Comparison of ENCODE assay signal across 8 cellular contexts in genomic region chr1:236794585-236795034, GRCh38. TPM values are rescaled to one million over a fixed set of nuclear protein-coding genes. Genes with fewer than 3 reads are reported as not detected.
DNase-seq lines count a peak whose midpoint lies in the region; ATAC-seq lines count a peak whose summit lies in the region.

No MANE protein-coding gene starts in this region.

- peaks cover 11% of the 10 kb centered on the region for H3K4me1 ChIP-seq in thymus (ENCODE audit: control insufficient read depth, insufficient read depth, low read length)

- peaks cover 8% of the 10 kb centered on the region for H3K27me3 Mint-ChIP-seq in activated CD8-positive, alpha-beta memory T cell treated with anti-CD3 and anti-CD28 coated beads, Interleukin-2, amount 10 ng/mL, durations not matched to agents 7 days and 5 days
- H3K27me3 Mint-ChIP-seq in activated naive CD8-positive, alpha-beta T cell treated with anti-CD3 and anti-CD28 coated beads, Interleukin-2, amount 50 U/mL, for 24 hours = peaks cover 2% of the 10 kb centered on the region

- H3K4me1 Mint-ChIP-seq in activated CD8-positive, alpha-beta memory T cell treated with anti-CD3 and anti-CD28 coated beads, Interleukin-2, amount 10 ng/mL, durations not matched to agents 7 days and 5 days = peaks cover 29% of the 10 kb centered on the region
- peaks cover 37% of the 10 kb centered on the region for H3K4me1 Mint-ChIP-seq in activated naive CD8-positive, alpha-beta T cell treated with anti-CD3 and anti-CD28 coated beads, Interleukin-2, amount 50 U/mL, for 24 hours

- peak overlapping the region; percentile 91 for H3K4me3 Mint-ChIP-seq in activated CD8-positive, alpha-beta memory T cell treated with anti-CD3 and anti-CD28 coated beads, Interleukin-2, amount 10 ng/mL, durations not matched to agents 7 days and 5 days
- H3K4me3 Mint-ChIP-seq in activated naive CD8-positive, alpha-beta T cell treated with anti-CD3 and anti-CD28 coated beads, Interleukin-2, amount 50 U/mL, for 24 hours = peak overlapping the region; percentile 97

- no peaks in the 10 kb centered on the region for H3K36me3 ChIP-seq in thymus (ENCODE audit: control insufficient read depth, insufficient read depth)

- peaks cover 6% of the 10 kb centered on the region for H3K36me3 Mint-ChIP-seq in activated CD8-positive, alpha-beta memory T cell treated with anti-CD3 and anti-CD28 coated beads, Interleukin-2, amount 10 ng/mL, durations not matched to agents 7 days and 5 days
- H3K36me3 Mint-ChIP-seq in activated naive CD8-positive, alpha-beta T cell treated with anti-CD3 and anti-CD28 coated beads, Interleukin-2, amount 50 U/mL, for 24 hours (ENCODE audit: low read depth) = peaks cover 12% of the 10 kb centered on the region

- peak overlapping the region; percentile 71 for H3K4me3 ChIP-seq in thymus (ENCODE audit: low read length)

- no peak for ATAC-seq in activated CD8-positive, alpha-beta memory T cell treated with anti-CD3 and anti-CD28 coated beads, Interleukin-2, amount 10 ng/mL, durations not matched to agents 7 days and 5 days
- ATAC-seq in activated naive CD8-positive, alpha-beta T cell treated with anti-CD3 and anti-CD28 coated beads, Interleukin-2, amount 50 U/mL, for 24 hours = no peak

- peak overlapping the region; percentile 97 for H3K27ac Mint-ChIP-seq in activated CD8-positive, alpha-beta memory T cell treated with anti-CD3 and anti-CD28 coated beads, Interleukin-2, amount 10 ng/mL, durations not matched to agents 7 days and 5 days
- H3K27ac Mint-ChIP-seq in activated naive CD8-positive, alpha-beta T cell treated with anti-CD3 and anti-CD28 coated beads, Interleukin-2, amount 50 U/mL, for 24 hours = peak overlapping the region; percentile 98

- H3K27me3 ChIP-seq in layer of hippocampus (ENCODE audit: control insufficient read depth, insufficient read depth, low read length) (no peaks in the 10 kb centered on the region), thymus (ENCODE audit: control insufficient read depth, insufficient read depth) (peaks cover 2% of the 10 kb centered on the region)

- H3K9me3 ChIP-seq in thymus (ENCODE audit: control insufficient read depth) = no peaks in the 10 kb centered on the region

- H3K27ac ChIP-seq in layer of hippocampus (ENCODE audit: low read depth, low read length) (peak overlapping the region; percentile 78), thymus (ENCODE audit: low read depth) (peak overlapping the region; percentile 48)

- H3K9me3 Mint-ChIP-seq in activated CD8-positive, alpha-beta memory T cell treated with anti-CD3 and anti-CD28 coated beads, Interleukin-2, amount 10 ng/mL, durations not matched to agents 7 days and 5 days (ENCODE audit: low read depth) = no peaks in the 10 kb centered on the region
- H3K9me3 Mint-ChIP-seq in activated naive CD8-positive, alpha-beta T cell treated with anti-CD3 and anti-CD28 coated beads, Interleukin-2, amount 50 U/mL, for 24 hours = no peaks in the 10 kb centered on the region

- DNase-seq in activated CD8-positive, alpha-beta memory T cell treated with anti-CD3 and anti-CD28 coated beads, Interleukin-2, amount 10 ng/mL, durations not matched to agents 7 days and 5 days = no peak
- no peak for DNase-seq in activated CD8-positive, alpha-beta memory T cell treated with anti-CD3 and anti-CD28 coated beads, Interleukin-2, amount 50 U/mL, for 4 hours
- no peak for DNase-seq in activated naive CD8-positive, alpha-beta T cell treated with anti-CD3 and anti-CD28 coated beads, Interleukin-2, amount 50 U/mL, for 24 hours
- no peak for DNase-seq in NCI-H1417 (lab: John Stamatoyannopoulos, UW)
- DNase-seq in iPS-NIHi7 (ENCODE audit: extremely low spot score) = no peak
- DNase-seq in COLO668 (lab: John Stamatoyannopoulos, UW; ENCODE audit: unreplicated experiment) = no peak

- 20% methylated on average over 11 of the region's 11 CpGs for WGBS in thymus

- CTCF ChIA-PET in activated CD8-positive, alpha-beta memory T cell treated with anti-CD3 and anti-CD28 coated beads, Interleukin-2, amount 10 ng/mL, durations not matched to agents 7 days and 5 days (lab: Charles Lee) = interaction anchor here (1.1 to 1.3 kb wide), 2 partner anchors 35 to 190 kb away, joined by 3 to 8 read pairs; partner anchors contain the start of gene HEATR1

RNA-seq across cellular contexts. Expression of gene MTR, which starts 0.5 kb away (rescaled TPM):
- total RNA-seq in activated CD8-positive, alpha-beta memory T cell treated with anti-CD3 and anti-CD28 coated beads, Interleukin-2, amount 10 ng/mL, durations not matched to agents 7 days and 5 days = 10 to 100 TPM; 43.5 to 46.9 TPM
- 12.5 TPM for polyA plus RNA-seq in thymus
